In the genomic region with DNA sequence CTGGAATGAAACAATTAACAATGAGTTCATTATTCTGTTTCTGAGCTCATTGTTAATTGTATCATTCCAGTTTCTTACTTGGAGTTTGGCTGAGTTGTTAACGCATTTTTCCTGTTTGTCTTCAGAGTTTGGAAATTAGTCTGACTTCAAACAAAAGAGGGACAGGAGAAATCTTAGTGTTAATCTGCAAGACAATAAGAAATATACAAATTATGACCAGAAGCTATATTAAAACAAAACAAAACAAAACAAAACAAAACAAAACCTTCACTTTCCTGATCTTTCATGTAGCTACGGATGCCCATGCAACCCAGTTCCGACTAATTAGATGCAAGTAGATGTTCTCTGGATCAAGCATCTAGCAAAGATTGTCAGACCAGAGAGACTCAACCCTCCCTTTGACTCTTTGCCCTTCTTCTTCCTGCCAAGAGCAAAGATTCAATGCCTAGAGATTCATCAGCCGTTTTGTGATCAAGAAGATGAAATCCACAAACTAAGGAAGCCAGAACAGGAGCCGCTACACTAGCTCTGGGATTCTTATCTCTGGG, we compare ENCODE assay signal across 21 cellular contexts.
DNase-seq lines count a peak whose midpoint lies in the region; ATAC-seq and TF ChIP-seq lines count a peak whose summit lies in the region.
"Had no signal": no experiment of that assay in that cellular context is flagged by ENCODE, and none has a peak within 500 bp of the region (broad histone marks: within the 10 kb centered on the region; RNA-seq: fewer than 3 reads in every experiment).

No MANE protein-coding gene starts in this region.

- no TSS peak for BruUV-seq in mammary epithelial cell (replicated peaks; lab: Mats Ljungman, UMichigan)

- peak overlapping the region; percentile 75 to 89 for H3K27ac ChIP-seq in breast epithelium
- H3K27ac ChIP-seq in mammary epithelial cell (ENCODE audit: insufficient read depth, low read depth, low read length), result no peak overlapping the region
- H3K27ac ChIP-seq in upper lobe of left lung, result no peak overlapping the region
- H3K27ac ChIP-seq: 22Rv1, GM23248, KMS-11, Peyer's patch, SJSA1 had no signal

- in situ Hi-C loops in mammary epithelial cell (cut with MboI; ENCODE audit: low sequenced_read_pairs in 2 of 2), result no loop called here

- no peaks in the 10 kb centered on the region for H3K4me1 ChIP-seq in breast epithelium
- no peaks in the 10 kb centered on the region for H3K4me1 ChIP-seq in mammary epithelial cell (ENCODE audit: insufficient read depth, low read length)
- no peaks in the 10 kb centered on the region for H3K4me1 ChIP-seq in upper lobe of left lung
- H3K4me1 ChIP-seq: Peyer's patch, SJSA1 had no signal

- H3K4me2 ChIP-seq in mammary epithelial cell (ENCODE audit: insufficient read depth, low read depth, low read length), result no peak overlapping the region
- H3K4me2 ChIP-seq: KMS-11 had no signal

- H4K20me1 ChIP-seq in mammary epithelial cell (ENCODE audit: insufficient read depth, low read length), result no peaks in the 10 kb centered on the region

- TF ChIP-seq CTCF in breast epithelium (IDR thresholded peaks at IDR 0.05), result no peak
- TF ChIP-seq CTCF in mammary epithelial cell (conservative IDR thresholded peaks at IDR 0.05 in 1 of 2, IDR thresholded peaks at IDR 0.05 in 1 of 2; ENCODE audit: extremely low read depth in 1 of 2, insufficient read depth in 1 of 2, low read depth in 1 of 2, low read length in 2 of 2), result no peak
- TF ChIP-seq CTCF in upper lobe of left lung (IDR thresholded peaks at IDR 0.05), result no peak

- H3K79me2 ChIP-seq in mammary epithelial cell (ENCODE audit: insufficient read depth, low read length), result no peaks in the 10 kb centered on the region

- no peak for DNase-seq in breast epithelium (ENCODE audit: low spot score in 2 of 2)
- DNase-seq in mammary epithelial cell, result no peak
- DNase-seq in medulla oblongata (ENCODE audit: extremely low spot score), result peak; percentile 48
- peak; percentile 18 for DNase-seq in putamen (ENCODE audit: low spot score)
- no peak for DNase-seq in cerebellar nuclear complex (lab: John Stamatoyannopoulos, UW)
- no peak for DNase-seq in RPMI8226
- no peak for DNase-seq in upper lobe of left lung
- DNase-seq in 8988T, result no peak
- DNase-seq: CD8-positive, alpha-beta T cell; GM23248; HCEC 1CT; IMR-90; NCI-H1092 treated with DMSO at 0.1 percent for 48 hours; NCI-H1436 treated with DMSO at 0.1 percent for 48 hours; NCI-H1930; NCI-H510A treated with DMSO at 0.1 percent for 48 hours; NCI-H748 treated with DMSO at 0.1 percent for 48 hours; Peyer's patch had no signal

- no peak overlapping the region for H3K9ac ChIP-seq in mammary epithelial cell (ENCODE audit: insufficient read depth, low read length)
- H3K9ac ChIP-seq: GM23248, KMS-11 had no signal

- dilution Hi-C loops in mammary epithelial cell (cut with HindIII; ENCODE audit: low sequenced_read_pairs), result no loop called here

- H3K4me3 ChIP-seq in breast epithelium, result peak overlapping the region in 2 of 3 donors; percentile 20 to 44
- no peak overlapping the region for H3K4me3 ChIP-seq in mammary epithelial cell (replicated peaks in 1 of 3; ENCODE audit: insufficient read depth in 1 of 3, low read depth in 2 of 3, low read length in 3 of 3)
- no peak overlapping the region for H3K4me3 ChIP-seq in upper lobe of left lung
- H3K4me3 ChIP-seq: GM23248, Peyer's patch, SJSA1 had no signal

- TF ChIP-seq POLR2A in breast epithelium (IDR thresholded peaks at IDR 0.05) (no peak), upper lobe of left lung (IDR thresholded peaks at IDR 0.05) (no peak)

- WGBS in mammary epithelial cell (ENCODE audit: low coverage, missing lambda C conversion rate), result 10% methylated on average over 5 of the region's 5 CpGs
- WGBS in upper lobe of left lung, 2 donors, result 60 to 68% methylated on average over 5 of the region's 5 CpGs

- peaks cover 7 to 9% of the 10 kb centered on the region in 2 donors for H3K9me3 ChIP-seq in breast epithelium
- no peaks in the 10 kb centered on the region for H3K9me3 ChIP-seq in mammary epithelial cell (replicated peaks; ENCODE audit: insufficient read depth, low read length)
- H3K9me3 ChIP-seq in upper lobe of left lung, result peaks cover 0 to 5% (median 0%) of the 10 kb centered on the region in 4 donors
- H3K9me3 ChIP-seq: Peyer's patch had no signal

- no peak for TF ChIP-seq EP300 in upper lobe of left lung (IDR thresholded peaks at IDR 0.05)

- CTCF ChIA-PET in mammary epithelial cell (lab: Charles Lee; ENCODE audit: low non-redundant PET), result no interaction called here

- H3K36me3 ChIP-seq in breast epithelium (no peaks in the 10 kb centered on the region), mammary epithelial cell (ENCODE audit: insufficient read depth, low read length) (no peaks in the 10 kb centered on the region), upper lobe of left lung (no peaks in the 10 kb centered on the region)
- H3K36me3 ChIP-seq: Peyer's patch, SJSA1 had no signal

- no peak for ATAC-seq in upper lobe of left lung (ENCODE audit: low FRiP score in 2 of 2)
- ATAC-seq: CD8-positive, alpha-beta T cell had no signal

- H2AFZ ChIP-seq in mammary epithelial cell (ENCODE audit: low read depth, low read length), result no peak overlapping the region
- H2AFZ ChIP-seq: GM23248 had no signal

- H3K27me3 ChIP-seq in breast epithelium (no peaks in the 10 kb centered on the region), mammary epithelial cell (ENCODE audit: insufficient read depth, low read length) (no peaks in the 10 kb centered on the region), upper lobe of left lung (no peaks in the 10 kb centered on the region)
- H3K27me3 ChIP-seq: Peyer's patch, SJSA1 had no signal

- intact Hi-C loops in breast epithelium (cut with DNase I; ENCODE audit: low total_unique reads), result no loop called here
- intact Hi-C loops in mammary epithelial cell (cut with micrococcal nuclease), result no loop called here

Comparison
In these comparisons a context has a peak if more than half of its experiments do, and no peak if none do; other contexts are left out.
1. H3K27ac ChIP-seq: peak in breast epithelium (2 of 2); none in mammary epithelial cell (single experiment) and upper lobe of left lung (0 of 4).
2. H3K4me3 ChIP-seq: peak in breast epithelium (2 of 3); none in mammary epithelial cell (0 of 3) and upper lobe of left lung (0 of 4).
3. DNase-seq: peak in medulla oblongata (single experiment) and putamen (single experiment); none in breast epithelium (0 of 2), mammary epithelial cell (single experiment), cerebellar nuclear complex (0 of 2), RPMI8226 (single experiment), upper lobe of left lung (0 of 2) and 8988T (single experiment).